Comparison of ENCODE assay signal across 1 cellular context in genomic region chr16:83967838-83968482, GRCh38.
TF ChIP-seq lines count a peak whose summit lies in the region.

TSS of gene NECAB2 (plus strand) at chr16:83968244. CDS start at chr16:83968649, 405 bp downstream.

TF ChIP-seq in HEK293, 187 proteins besides CTCF, POLR2A, EP300 and RAD21 (continued from another document):
- TF ChIP-seq, protein P1, sequence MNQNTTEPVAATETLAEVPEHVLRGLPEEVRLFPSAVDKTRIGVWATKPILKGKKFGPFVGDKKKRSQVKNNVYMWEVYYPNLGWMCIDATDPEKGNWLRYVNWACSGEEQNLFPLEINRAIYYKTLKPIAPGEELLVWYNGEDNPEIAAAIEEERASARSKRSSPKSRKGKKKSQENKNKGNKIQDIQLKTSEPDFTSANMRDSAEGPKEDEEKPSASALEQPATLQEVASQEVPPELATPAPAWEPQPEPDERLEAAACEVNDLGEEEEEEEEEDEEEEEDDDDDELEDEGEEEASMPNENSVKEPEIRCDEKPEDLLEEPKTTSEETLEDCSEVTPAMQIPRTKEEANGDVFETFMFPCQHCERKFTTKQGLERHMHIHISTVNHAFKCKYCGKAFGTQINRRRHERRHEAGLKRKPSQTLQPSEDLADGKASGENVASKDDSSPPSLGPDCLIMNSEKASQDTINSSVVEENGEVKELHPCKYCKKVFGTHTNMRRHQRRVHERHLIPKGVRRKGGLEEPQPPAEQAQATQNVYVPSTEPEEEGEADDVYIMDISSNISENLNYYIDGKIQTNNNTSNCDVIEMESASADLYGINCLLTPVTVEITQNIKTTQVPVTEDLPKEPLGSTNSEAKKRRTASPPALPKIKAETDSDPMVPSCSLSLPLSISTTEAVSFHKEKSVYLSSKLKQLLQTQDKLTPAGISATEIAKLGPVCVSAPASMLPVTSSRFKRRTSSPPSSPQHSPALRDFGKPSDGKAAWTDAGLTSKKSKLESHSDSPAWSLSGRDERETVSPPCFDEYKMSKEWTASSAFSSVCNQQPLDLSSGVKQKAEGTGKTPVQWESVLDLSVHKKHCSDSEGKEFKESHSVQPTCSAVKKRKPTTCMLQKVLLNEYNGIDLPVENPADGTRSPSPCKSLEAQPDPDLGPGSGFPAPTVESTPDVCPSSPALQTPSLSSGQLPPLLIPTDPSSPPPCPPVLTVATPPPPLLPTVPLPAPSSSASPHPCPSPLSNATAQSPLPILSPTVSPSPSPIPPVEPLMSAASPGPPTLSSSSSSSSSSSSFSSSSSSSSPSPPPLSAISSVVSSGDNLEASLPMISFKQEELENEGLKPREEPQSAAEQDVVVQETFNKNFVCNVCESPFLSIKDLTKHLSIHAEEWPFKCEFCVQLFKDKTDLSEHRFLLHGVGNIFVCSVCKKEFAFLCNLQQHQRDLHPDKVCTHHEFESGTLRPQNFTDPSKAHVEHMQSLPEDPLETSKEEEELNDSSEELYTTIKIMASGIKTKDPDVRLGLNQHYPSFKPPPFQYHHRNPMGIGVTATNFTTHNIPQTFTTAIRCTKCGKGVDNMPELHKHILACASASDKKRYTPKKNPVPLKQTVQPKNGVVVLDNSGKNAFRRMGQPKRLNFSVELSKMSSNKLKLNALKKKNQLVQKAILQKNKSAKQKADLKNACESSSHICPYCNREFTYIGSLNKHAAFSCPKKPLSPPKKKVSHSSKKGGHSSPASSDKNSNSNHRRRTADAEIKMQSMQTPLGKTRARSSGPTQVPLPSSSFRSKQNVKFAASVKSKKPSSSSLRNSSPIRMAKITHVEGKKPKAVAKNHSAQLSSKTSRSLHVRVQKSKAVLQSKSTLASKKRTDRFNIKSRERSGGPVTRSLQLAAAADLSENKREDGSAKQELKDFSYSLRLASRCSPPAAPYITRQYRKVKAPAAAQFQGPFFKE (tag by site-specific recombination; IDR thresholded peaks at IDR 0.05; ENCODE audit: borderline replicate concordance), result peak; percentile 59; the same call in 1 of the 2 replicates
- TF ChIP-seq ZNF211 (tag by site-specific recombination; IDR thresholded peaks at IDR 0.05; ENCODE audit: low read depth) (no peak), ZNF449 (tag by site-specific recombination; IDR thresholded peaks at IDR 0.05) (no peak), ZSCAN30 (tag by site-specific recombination; IDR thresholded peaks at IDR 0.05) (no peak), ZBTB10 (tag by site-specific recombination; IDR thresholded peaks at IDR 0.05) (no peak), ZBTB8A (tag by site-specific recombination; IDR thresholded peaks at IDR 0.05) (peak; percentile 95), ZNF324 (tag by site-specific recombination; IDR thresholded peaks at IDR 0.05) (no peak), ZNF792 (tag by site-specific recombination; IDR thresholded peaks at IDR 0.05) (0 out of 2 replicates have a peak, but pooled peaks have one; percentile 25), KLF9 (tag by site-specific recombination; IDR thresholded peaks at IDR 0.05; ENCODE audit: low read depth) (peak; percentile 75), SP2 (tag by site-specific recombination; IDR thresholded peaks at IDR 0.05) (no peak; the same call in 1 of the 2 replicates), KLF1 (tag by site-specific recombination; IDR thresholded peaks at IDR 0.05) (peak; percentile 75), ZNF292 (tag by site-specific recombination; IDR thresholded peaks at IDR 0.05; ENCODE audit: borderline replicate concordance, low read depth) (no peak), ZNF639 (tag by site-specific recombination; IDR thresholded peaks at IDR 0.05) (no peak), ZNF791 (tag by site-specific recombination; IDR thresholded peaks at IDR 0.05) (no peak; the same call in 1 of the 2 replicates)
- TF ChIP-seq, protein P2, sequence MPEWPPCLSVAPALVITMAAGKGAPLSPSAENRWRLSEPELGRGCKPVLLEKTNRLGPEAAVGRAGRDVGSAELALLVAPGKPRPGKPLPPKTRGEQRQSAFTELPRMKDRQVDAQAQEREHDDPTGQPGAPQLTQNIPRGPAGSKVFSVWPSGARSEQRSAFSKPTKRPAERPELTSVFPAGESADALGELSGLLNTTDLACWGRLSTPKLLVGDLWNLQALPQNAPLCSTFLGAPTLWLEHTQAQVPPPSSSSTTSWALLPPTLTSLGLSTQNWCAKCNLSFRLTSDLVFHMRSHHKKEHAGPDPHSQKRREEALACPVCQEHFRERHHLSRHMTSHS (tag by site-specific recombination; IDR thresholded peaks at IDR 0.05), result 0 out of 2 replicates have a peak, but pooled peaks have one; percentile 47
- TF ChIP-seq, protein P3, sequence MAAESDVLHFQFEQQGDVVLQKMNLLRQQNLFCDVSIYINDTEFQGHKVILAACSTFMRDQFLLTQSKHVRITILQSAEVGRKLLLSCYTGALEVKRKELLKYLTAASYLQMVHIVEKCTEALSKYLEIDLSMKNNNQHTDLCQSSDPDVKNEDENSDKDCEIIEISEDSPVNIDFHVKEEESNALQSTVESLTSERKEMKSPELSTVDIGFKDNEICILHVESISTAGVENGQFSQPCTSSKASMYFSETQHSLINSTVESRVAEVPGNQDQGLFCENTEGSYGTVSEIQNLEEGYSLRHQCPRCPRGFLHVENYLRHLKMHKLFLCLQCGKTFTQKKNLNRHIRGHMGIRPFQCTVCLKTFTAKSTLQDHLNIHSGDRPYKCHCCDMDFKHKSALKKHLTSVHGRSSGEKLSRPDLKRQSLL (tag by site-specific recombination; IDR thresholded peaks at IDR 0.05), result no peak
